18 cellular contexts compared by ENCODE assay signal in genomic region chr5:74262810-74263209, GRCh38.
"Had no signal": no experiment of that assay in that cellular context is flagged by ENCODE, and none has a peak within 500 bp of the region (broad histone marks: within the 10 kb centered on the region; RNA-seq: fewer than 3 reads in every experiment).

No MANE protein-coding gene starts in this region.

- ATAC-seq: left lobe of liver; naive thymus-derived CD4-positive, alpha-beta T cell; right lobe of liver had no signal

- H3K4me1 ChIP-seq: prostate gland, right lobe of liver had no signal

- H3K27ac ChIP-seq: prostate gland, right lobe of liver, spleen, thyroid gland had no signal

- H3K9me3 ChIP-seq: prostate gland, right lobe of liver, spleen, thyroid gland had no signal

- H3K4me3 ChIP-seq: prostate gland, right lobe of liver, spleen, thyroid gland had no signal

- H3K36me3 ChIP-seq: prostate gland, right lobe of liver, spleen, thyroid gland had no signal

- H3K27me3 ChIP-seq: right lobe of liver, spleen, thyroid gland had no signal

- DNase-seq: activated CD4-positive, alpha-beta T cell treated with anti-CD3 and anti-CD28 coated beads, Interleukin-2, amount 50 U/mL, for 1 hour; activated CD4-positive, CD25-positive, alpha-beta regulatory T cell; activated CD8-positive, alpha-beta memory T cell treated with anti-CD3 and anti-CD28 coated beads for 24 hours; activated naive CD4-positive, alpha-beta T cell; activated naive CD8-positive, alpha-beta T cell treated with anti-CD3 and anti-CD28 coated beads, Interleukin-2, amount 10 ng/mL, durations not matched to agents 7 days and 5 days; dermis blood vessel endothelial cell; endodermal cell; erythroblast; hippocampal formation; mammary epithelial cell; naive thymus-derived CD4-positive, alpha-beta T cell; nucleus accumbens; right lobe of liver; spleen; SW 1271; thyroid gland had no signal
